Comparison of ENCODE assay signal across 8 cellular contexts in the genomic region with DNA sequence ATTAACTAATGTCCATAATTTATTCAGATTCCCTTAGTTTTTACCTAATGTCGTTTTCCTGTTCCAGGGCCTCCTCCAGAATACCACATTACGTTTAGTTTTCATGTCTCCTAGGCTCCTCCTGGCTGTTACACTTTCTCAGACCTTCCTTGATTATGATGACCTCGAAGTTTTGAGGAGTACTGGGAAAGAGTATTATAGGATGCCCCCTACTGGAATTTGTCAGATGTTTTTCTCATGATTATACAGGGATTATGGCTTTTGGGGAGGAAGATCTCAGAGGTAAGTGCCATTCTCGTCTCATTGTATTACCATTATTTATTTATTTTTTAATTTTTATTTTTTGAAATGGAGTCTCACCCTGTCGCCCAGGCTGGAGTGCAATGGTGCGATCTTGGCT. TPM values are rescaled to one million over a fixed set of nuclear protein-coding genes. Genes with fewer than 3 reads are reported as not detected.
DNase-seq lines count a peak whose midpoint lies in the region; ATAC-seq, FAIRE-seq and TF ChIP-seq lines count a peak whose summit lies in the region.

No MANE protein-coding gene starts in this region.

- H3K4me3 ChIP-seq in PC-3 (ENCODE audit: low read length) (no peak overlapping the region), fibroblast of lung (replicated peaks in 1 of 4; ENCODE audit: control extremely low read depth in 1 of 4, insufficient read depth in 1 of 4, low read depth in 3 of 4, low read length in 4 of 4) (no peak overlapping the region)

- H3K36me3 ChIP-seq in PC-3 (ENCODE audit: low read depth, low read length), result no peaks in the 10 kb centered on the region
- no peaks in the 10 kb centered on the region for H3K36me3 ChIP-seq in fibroblast of lung (ENCODE audit: control insufficient read depth, insufficient read depth, low read length)

- no peaks in the 10 kb centered on the region for H3K4me1 ChIP-seq in PC-3 (ENCODE audit: insufficient read depth, low read length)
- no peaks in the 10 kb centered on the region for H3K4me1 ChIP-seq in fibroblast of lung (ENCODE audit: control insufficient read depth, extremely low read depth, insufficient read depth, low read length)

- intact Hi-C loops in PC-3 (cut with micrococcal nuclease), result no loop called here

- H4K20me1 ChIP-seq in PC-3 (ENCODE audit: low read length) (no peaks in the 10 kb centered on the region), fibroblast of lung (ENCODE audit: control insufficient read depth, extremely low read depth, insufficient read depth, low read length) (no peaks in the 10 kb centered on the region)

- no peaks in the 10 kb centered on the region for H3K79me2 ChIP-seq in PC-3 (ENCODE audit: low read length)
- no peaks in the 10 kb centered on the region for H3K79me2 ChIP-seq in fibroblast of lung (ENCODE audit: control insufficient read depth, insufficient read depth, low read length)

- in situ Hi-C loops in GM13977 (cut with MboI; ENCODE audit: low pct_unique_long_range_greater_than_20kb, low sequenced_read_pairs, unreplicated experiment), result no loop called here

- H3F3A ChIP-seq in PC-3 (ENCODE audit: low read length, unreplicated experiment), result no peaks in the 10 kb centered on the region

- H3K27ac ChIP-seq in PC-3 (ENCODE audit: low read length) (no peak overlapping the region), fibroblast of lung (ENCODE audit: insufficient read depth, low read length) (no peak overlapping the region)

- H3K9me3 ChIP-seq in PC-3 (ENCODE audit: low read length), result no peaks in the 10 kb centered on the region
- H3K9me3 ChIP-seq in fibroblast of lung (ENCODE audit: control insufficient read depth, insufficient read depth, low read depth, low read length), result no peaks in the 10 kb centered on the region

- TF ChIP-seq CTCF in GM13977 (IDR thresholded peaks at IDR 0.05; ENCODE audit: extremely low read depth, insufficient read depth, missing control alignments) (peak; percentile 6), PC-3 (conservative IDR thresholded peaks at IDR 0.05; ENCODE audit: low read depth, low read length) (peak; percentile 50), fibroblast of lung (conservative IDR thresholded peaks at IDR 0.05 in 1 of 2, IDR thresholded peaks at IDR 0.05 in 1 of 2; ENCODE audit: low read depth in 1 of 2, low read length in 2 of 2) (peak; percentile 30 to 48)

- ATAC-seq in PC-3 (peak; percentile 53), GM21390 (IDR thresholded peaks at IDR 0.05; ENCODE audit: unreplicated experiment) (no peak)

- CTCF ChIA-PET in PC-3 (lab: Charles Lee), result interaction anchor here (1.3 kb wide), 1 partner anchor 98 kb away, joined by 4 read pairs; no protein-coding TSS in a partner anchor

- no TSS peak for BruUV-seq in PC-3 (replicated peaks; lab: Mats Ljungman, UMichigan)

- H3K4me2 ChIP-seq in PC-3 (ENCODE audit: low read length) (no peak overlapping the region), fibroblast of lung (ENCODE audit: extremely low read depth, insufficient read depth, low read length) (no peak overlapping the region)

- H3K9ac ChIP-seq in PC-3 (ENCODE audit: low read length) (no peak overlapping the region), fibroblast of lung (ENCODE audit: insufficient read depth, low read length) (no peak overlapping the region)

- FAIRE-seq in GM19239 (lab: Jason Lieb, UNC), result no peak

- DNase-seq in A172 (ENCODE audit: low spot score) (peak; percentile 34), GM13977 (ENCODE audit: low spot score) (peak; percentile 28), PC-3 (peak; percentile 39), fibroblast of lung (ENCODE audit: low read depth in 2 of 2) (peak; percentile 16 to 62), renal cortical epithelial cell (ENCODE audit: low read depth) (peak; percentile 61), GM19239 (ENCODE audit: insufficient read length, low spot score) (no peak)
- DNase-seq in activated CD4-positive, alpha-beta T cell treated with anti-CD3 and anti-CD28 coated beads, Interleukin-2, amount 50 U/mL, for 1 hour, result no peak

- H2AFZ ChIP-seq in PC-3 (ENCODE audit: low read length) (no peak overlapping the region), fibroblast of lung (ENCODE audit: low read length) (no peak overlapping the region)

- POLR2A ChIA-PET in PC-3 (lab: Charles Lee; ENCODE audit: unreplicated experiment), result no interaction called here

- H3K9me2 ChIP-seq in PC-3 (replicated peaks; ENCODE audit: low read length), result no peaks in the 10 kb centered on the region

- no peaks in the 10 kb centered on the region for H3K27me3 ChIP-seq in PC-3 (ENCODE audit: low read length)
- no peaks in the 10 kb centered on the region for H3K27me3 ChIP-seq in fibroblast of lung (ENCODE audit: control insufficient read depth, insufficient read depth, low read length)

RNA-seq across cellular contexts. Expression of gene C1S, which starts 17.7 kb away (rescaled TPM):
- total RNA-seq in A172 (2014; rRNA removed; shearing (Covaris generic)), result 20.3 and 39.8 TPM in 2 replicates
- total RNA-seq in PC-3 (2014; rRNA removed) (2.1 and 2.9 TPM in 2 replicates), fibroblast of lung (997 and 1,549 TPM in 2 replicates), renal cortical epithelial cell (5.2 and 72.6 TPM in 2 replicates)
- polyA plus RNA-seq in fibroblast of lung, result 265 and 507 TPM in 2 replicates
- polyA plus RNA-seq in fibroblast of lung (2012), result 172 and 310 TPM in 2 replicates
- polyA minus RNA-seq in fibroblast of lung (ENCODE audit: low replicate concordance), result 111 and 156 TPM in 2 replicates

RNA-seq across cellular contexts. Expression of gene LPCAT3, which starts 24.6 kb away (rescaled TPM):
- total RNA-seq in A172 (2014; rRNA removed; shearing (Covaris generic)), result 9.2 and 14.7 TPM in 2 replicates
- total RNA-seq in PC-3 (2014; rRNA removed), result 16.3 and 21.5 TPM in 2 replicates
- total RNA-seq in fibroblast of lung, result 10.0 and 11.4 TPM in 2 replicates
- 48.5 and 54.0 TPM in 2 replicates for polyA plus RNA-seq in fibroblast of lung
- polyA plus RNA-seq in fibroblast of lung (2012), result 31.0 and 35.4 TPM in 2 replicates
- 34.4 and 41.0 TPM in 2 replicates for polyA minus RNA-seq in fibroblast of lung (ENCODE audit: low replicate concordance)
- 9.7 and 26.5 TPM in 2 replicates for total RNA-seq in renal cortical epithelial cell

RNA-seq across cellular contexts. Expression of gene C1R, which starts 49.4 kb away (rescaled TPM):
- 10.7 and 16.0 TPM in 2 replicates for total RNA-seq in A172 (2014; rRNA removed; shearing (Covaris generic))
- total RNA-seq in PC-3 (2014; rRNA removed) (4.4 and 9.6 TPM in 2 replicates), fibroblast of lung (407 and 650 TPM in 2 replicates), renal cortical epithelial cell (4.2 and 82.9 TPM in 2 replicates)
- polyA plus RNA-seq in fibroblast of lung, result 284 and 617 TPM in 2 replicates
- polyA plus RNA-seq in fibroblast of lung (2012), result 286 and 777 TPM in 2 replicates
- polyA minus RNA-seq in fibroblast of lung (ENCODE audit: low replicate concordance), result 346 and 748 TPM in 2 replicates

Comparison
In these comparisons a context has a peak if more than half of its experiments do, and no peak if none do; other contexts are left out.
1. DNase-seq: peak in A172 (single experiment), GM13977 (single experiment), PC-3 (single experiment), fibroblast of lung (2 of 2) and renal cortical epithelial cell (single experiment); none in activated CD4-positive, alpha-beta T cell treated with anti-CD3 and anti-CD28 coated beads, Interleukin-2, amount 50 U/mL, for 1 hour (single experiment) and GM19239 (single experiment).
2. RNA of gene C1S, which starts 17.7 kb away (total RNA-seq): 997 to 1,549 TPM in fibroblast of lung; 5.2 to 72.6 TPM in renal cortical epithelial cell, 20.3 to 39.8 TPM in A172 and 2.1 to 2.9 TPM in PC-3; every median in the first group is over 10 times any median in the second.
3. Peak in every context shown above with its lines, with median percentiles within 50 percentile points of each other: CTCF ChIP-seq.